Comparison of ENCODE assay signal across 5 cellular contexts in the genomic region with DNA sequence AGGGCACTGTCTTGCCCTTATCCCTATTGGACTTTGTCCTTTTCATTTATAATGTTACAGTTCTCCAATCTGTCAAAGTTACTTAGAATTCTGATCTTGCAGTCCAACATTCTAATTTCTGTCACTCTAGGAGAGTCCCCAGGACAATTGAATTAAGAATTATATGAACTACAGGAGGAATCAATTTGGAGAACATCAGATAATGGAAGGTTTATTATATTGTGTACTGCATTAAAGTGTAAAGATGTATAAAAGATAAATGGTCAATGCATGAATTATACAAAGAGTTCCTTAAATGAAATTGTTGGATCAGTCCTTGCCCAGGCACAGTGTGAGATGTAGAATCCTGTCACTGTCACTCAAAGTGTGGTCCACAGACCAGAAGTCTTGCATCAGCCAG.
"Had no signal": no experiment of that assay in that cellular context is flagged by ENCODE, and none has a peak within 500 bp of the region (broad histone marks: within the 10 kb centered on the region; RNA-seq: fewer than 3 reads in every experiment).

No MANE protein-coding gene starts in this region.

- ATAC-seq: GM23338, K562 had no signal

- DNase-seq: H9, HCEC 1CT, IMR-90 had no signal
